In the genomic region with DNA sequence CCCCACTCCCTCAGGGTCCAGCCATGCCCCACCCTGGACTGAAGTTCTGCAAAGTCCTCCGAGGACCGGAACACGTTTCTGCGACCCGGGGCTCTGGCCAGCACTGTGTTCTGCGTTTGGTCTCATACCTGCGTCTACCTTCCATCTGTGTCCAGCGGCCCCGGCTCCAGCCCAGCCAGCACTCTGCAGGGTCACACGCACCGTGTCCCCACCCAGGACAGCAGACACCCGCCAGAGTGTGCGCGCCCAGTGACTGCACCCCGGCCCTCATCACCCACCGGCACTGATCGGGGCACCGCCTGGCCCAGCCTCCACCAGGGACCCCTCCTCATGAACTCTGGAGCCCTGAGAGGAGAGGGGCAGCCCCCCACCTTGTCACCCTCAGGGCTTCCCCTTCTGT, we compare ENCODE assay signal across 22 cellular contexts. TPM values are rescaled to one million over a fixed set of nuclear protein-coding genes. Genes with fewer than 3 reads are reported as not detected.
DNase-seq lines count a peak whose midpoint lies in the region; ATAC-seq, FAIRE-seq and TF ChIP-seq lines count a peak whose summit lies in the region.
"Had no signal": no experiment of that assay in that cellular context is flagged by ENCODE, and none has a peak within 500 bp of the region (broad histone marks: within the 10 kb centered on the region; RNA-seq: fewer than 3 reads in every experiment).

No MANE protein-coding gene starts in this region.

- no peaks in the 10 kb centered on the region for H3K4me1 ChIP-seq in endodermal cell (ENCODE audit: control insufficient read depth, insufficient read depth, low read length)

- WGBS in endodermal cell (ENCODE audit: insufficient coverage in 1 of 2, insufficient read length in 1 of 2), 2 experiments: 85 to 94% methylated on average over 10 to 18 of the region's 18 CpGs

- FAIRE-seq in urothelium cell line (lab: Jason Lieb, UNC): peak; percentile 32
- FAIRE-seq: A204.1, GM12878, H54 had no signal

- H3K27me3 Mint-ChIP-seq in activated naive CD4-positive, alpha-beta T cell treated with anti-CD3 and anti-CD28 coated beads, Interleukin-2, amount 10 ng/mL, durations not matched to agents 7 days and 5 days: peaks cover 44% of the 10 kb centered on the region
- H3K27me3 Mint-ChIP-seq in endodermal cell (ENCODE audit: insufficient read depth) (peaks cover 5% of the 10 kb centered on the region), neural crest cell (ENCODE audit: low read depth) (no peaks in the 10 kb centered on the region)

- H3K36me3 Mint-ChIP-seq in activated naive CD4-positive, alpha-beta T cell treated with anti-CD3 and anti-CD28 coated beads, Interleukin-2, amount 10 ng/mL, durations not matched to agents 7 days and 5 days: no peaks in the 10 kb centered on the region
- H3K36me3 Mint-ChIP-seq in endodermal cell (ENCODE audit: low read depth) (peaks cover 27% of the 10 kb centered on the region), neural crest cell (ENCODE audit: low read depth) (no peaks in the 10 kb centered on the region)

- H3K4me3 ChIP-seq in endodermal cell (ENCODE audit: low read length): no peak overlapping the region
- H3K4me3 ChIP-seq: BLaER1, GM12878 had no signal

- CTCF ChIA-PET in activated naive CD4-positive, alpha-beta T cell treated with anti-CD3 and anti-CD28 coated beads, Interleukin-2, amount 10 ng/mL, durations not matched to agents 7 days and 5 days (lab: Charles Lee): no interaction called here

- TF ChIP-seq CTCF in endodermal cell (conservative IDR thresholded peaks at IDR 0.05) (no peak), neural crest cell (conservative IDR thresholded peaks at IDR 0.05) (no peak)

- peak overlapping the region; percentile 38 for H3K27ac ChIP-seq in endodermal cell (ENCODE audit: low read depth, low read length)
- H3K27ac ChIP-seq: BLaER1 had no signal

- no peaks in the 10 kb centered on the region for H3K9me3 Mint-ChIP-seq in activated naive CD4-positive, alpha-beta T cell treated with anti-CD3 and anti-CD28 coated beads, Interleukin-2, amount 10 ng/mL, durations not matched to agents 7 days and 5 days
- H3K9me3 Mint-ChIP-seq in endodermal cell (no peaks in the 10 kb centered on the region), neural crest cell (no peaks in the 10 kb centered on the region)
- H3K9me3 Mint-ChIP-seq: CD8-positive, alpha-beta T cell; HFFc6 had no signal

- peak overlapping the region; percentile 19 for H3K27ac Mint-ChIP-seq in activated naive CD4-positive, alpha-beta T cell treated with anti-CD3 and anti-CD28 coated beads, Interleukin-2, amount 10 ng/mL, durations not matched to agents 7 days and 5 days
- H3K27ac Mint-ChIP-seq in endodermal cell (no peak overlapping the region), neural crest cell (ENCODE audit: unreplicated experiment) (peak overlapping the region; percentile 27)
- H3K27ac Mint-ChIP-seq: CD8-positive, alpha-beta T cell; HFFc6 had no signal

- no peaks in the 10 kb centered on the region for H3K9me3 ChIP-seq in endodermal cell (ENCODE audit: control insufficient read depth, low read length)
- H3K9me3 ChIP-seq: BLaER1 had no signal

- DNase-seq in activated naive CD4-positive, alpha-beta T cell treated with anti-CD3 and anti-CD28 coated beads, Interleukin-2, amount 10 ng/mL, durations not matched to agents 7 days and 5 days: no peak
- DNase-seq in activated naive CD4-positive, alpha-beta T cell (lab: John Stamatoyannopoulos, UW): no peak
- DNase-seq in endodermal cell (no peak), neural crest cell (ENCODE audit: low read depth, low spot score) (no peak), urothelium cell line (ENCODE audit: low spot score) (no peak), CD1c-positive myeloid dendritic cell (ENCODE audit: extremely low spot score) (no peak)
- DNase-seq in activated CD4-positive, alpha-beta T cell treated with anti-CD3 and anti-CD28 coated beads for 4 hours: no peak
- DNase-seq: CD8-positive, alpha-beta T cell; DMS53; EL; HFFc6; NCI-H1417 treated with DMSO at 0.1 percent for 48 hours; NCI-H187 treated with DMSO at 0.1 percent for 48 hours; NCI-H2227 treated with DMSO at 0.1 percent for 48 hours; NCI-H510A treated with DMSO at 0.1 percent for 48 hours; NCI-H774; SHP77 had no signal

- ATAC-seq in GM19035 (IDR thresholded peaks at IDR 0.05; ENCODE audit: unreplicated experiment): no peak
- ATAC-seq: CD8-positive, alpha-beta T cell; GM12878 had no signal

- no peaks in the 10 kb centered on the region for H3K4me1 Mint-ChIP-seq in activated naive CD4-positive, alpha-beta T cell treated with anti-CD3 and anti-CD28 coated beads, Interleukin-2, amount 10 ng/mL, durations not matched to agents 7 days and 5 days
- no peaks in the 10 kb centered on the region for H3K4me1 Mint-ChIP-seq in endodermal cell
- no peaks in the 10 kb centered on the region for H3K4me1 Mint-ChIP-seq in neural crest cell

- no peak overlapping the region for H3K4me3 Mint-ChIP-seq in activated naive CD4-positive, alpha-beta T cell treated with anti-CD3 and anti-CD28 coated beads, Interleukin-2, amount 10 ng/mL, durations not matched to agents 7 days and 5 days
- no peak overlapping the region for H3K4me3 Mint-ChIP-seq in endodermal cell
- H3K4me3 Mint-ChIP-seq in neural crest cell: no peak overlapping the region
- H3K4me3 Mint-ChIP-seq: CD8-positive, alpha-beta T cell; HFFc6 had no signal

- H3K27me3 ChIP-seq in endodermal cell (ENCODE audit: control insufficient read depth, insufficient read depth, low read length, poor library complexity, severe bottlenecking): no peaks in the 10 kb centered on the region
- H3K27me3 ChIP-seq: BLaER1 had no signal

- H3K36me3 ChIP-seq in endodermal cell (ENCODE audit: control insufficient read depth, insufficient read depth, low read length): peaks cover 13% of the 10 kb centered on the region

- no peak overlapping the region for H3K9ac ChIP-seq in endodermal cell (ENCODE audit: extremely low read depth, low read length, poor library complexity, severe bottlenecking)
- H3K9ac ChIP-seq: BLaER1 had no signal

RNA-seq across cellular contexts. Expression of a gene that starts 20.3 kb away (rescaled TPM):
- total RNA-seq in endodermal cell (10 to 100 TPM; 15.0 to 23.8 TPM), neural crest cell (32.5 and 40.0 TPM in 2 replicates)
- polyA plus RNA-seq in endodermal cell (2013, experiment 1 of 2): 34.8 TPM
- 30.5 TPM for polyA plus RNA-seq in endodermal cell (2013, experiment 2 of 2)
